Comparison of ENCODE assay signal across 1 cellular context in the genomic region with DNA sequence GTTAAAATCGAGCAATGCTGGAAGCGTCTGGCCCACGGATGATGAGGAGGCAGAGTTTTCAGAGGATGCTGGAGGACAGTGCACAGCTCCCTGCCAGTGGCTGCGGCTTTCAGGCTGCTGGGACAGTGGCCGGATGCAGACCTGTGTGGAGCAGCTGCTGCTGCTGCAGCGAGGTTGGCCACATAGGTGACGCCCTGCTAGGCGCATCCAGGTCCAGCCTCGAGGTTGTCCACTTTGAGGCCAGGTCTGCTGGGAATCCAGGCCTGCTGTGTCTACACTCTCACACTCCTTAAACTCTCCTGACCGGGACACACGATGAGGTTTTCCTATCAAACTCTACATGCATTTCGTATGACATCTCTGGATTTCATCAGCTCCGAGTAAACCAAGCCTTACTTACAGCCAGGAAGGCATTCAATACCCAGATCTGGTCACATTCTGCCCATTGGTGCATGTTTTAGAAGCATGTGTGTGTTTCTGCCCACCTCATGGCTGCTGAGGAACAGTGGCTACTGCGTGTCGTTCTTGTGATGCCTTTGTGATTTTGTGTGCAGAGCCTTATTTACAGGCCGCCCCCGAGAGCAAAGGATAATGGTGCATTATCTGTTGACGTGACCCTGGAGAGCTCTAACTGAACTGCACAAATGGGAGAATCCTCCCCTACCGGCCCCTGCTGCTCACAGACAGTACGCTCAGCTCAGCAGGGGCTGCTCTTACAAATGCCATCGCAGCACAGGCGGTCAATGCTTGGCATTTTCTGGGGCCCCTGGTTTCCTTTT.
TF ChIP-seq lines count a peak whose summit lies in the region.

No MANE protein-coding gene starts in this region.

TF ChIP-seq in GM23338, 12 proteins besides CTCF, POLR2A, EP300 and RAD21 (continued from another document):
- TF ChIP-seq, protein P1, sequence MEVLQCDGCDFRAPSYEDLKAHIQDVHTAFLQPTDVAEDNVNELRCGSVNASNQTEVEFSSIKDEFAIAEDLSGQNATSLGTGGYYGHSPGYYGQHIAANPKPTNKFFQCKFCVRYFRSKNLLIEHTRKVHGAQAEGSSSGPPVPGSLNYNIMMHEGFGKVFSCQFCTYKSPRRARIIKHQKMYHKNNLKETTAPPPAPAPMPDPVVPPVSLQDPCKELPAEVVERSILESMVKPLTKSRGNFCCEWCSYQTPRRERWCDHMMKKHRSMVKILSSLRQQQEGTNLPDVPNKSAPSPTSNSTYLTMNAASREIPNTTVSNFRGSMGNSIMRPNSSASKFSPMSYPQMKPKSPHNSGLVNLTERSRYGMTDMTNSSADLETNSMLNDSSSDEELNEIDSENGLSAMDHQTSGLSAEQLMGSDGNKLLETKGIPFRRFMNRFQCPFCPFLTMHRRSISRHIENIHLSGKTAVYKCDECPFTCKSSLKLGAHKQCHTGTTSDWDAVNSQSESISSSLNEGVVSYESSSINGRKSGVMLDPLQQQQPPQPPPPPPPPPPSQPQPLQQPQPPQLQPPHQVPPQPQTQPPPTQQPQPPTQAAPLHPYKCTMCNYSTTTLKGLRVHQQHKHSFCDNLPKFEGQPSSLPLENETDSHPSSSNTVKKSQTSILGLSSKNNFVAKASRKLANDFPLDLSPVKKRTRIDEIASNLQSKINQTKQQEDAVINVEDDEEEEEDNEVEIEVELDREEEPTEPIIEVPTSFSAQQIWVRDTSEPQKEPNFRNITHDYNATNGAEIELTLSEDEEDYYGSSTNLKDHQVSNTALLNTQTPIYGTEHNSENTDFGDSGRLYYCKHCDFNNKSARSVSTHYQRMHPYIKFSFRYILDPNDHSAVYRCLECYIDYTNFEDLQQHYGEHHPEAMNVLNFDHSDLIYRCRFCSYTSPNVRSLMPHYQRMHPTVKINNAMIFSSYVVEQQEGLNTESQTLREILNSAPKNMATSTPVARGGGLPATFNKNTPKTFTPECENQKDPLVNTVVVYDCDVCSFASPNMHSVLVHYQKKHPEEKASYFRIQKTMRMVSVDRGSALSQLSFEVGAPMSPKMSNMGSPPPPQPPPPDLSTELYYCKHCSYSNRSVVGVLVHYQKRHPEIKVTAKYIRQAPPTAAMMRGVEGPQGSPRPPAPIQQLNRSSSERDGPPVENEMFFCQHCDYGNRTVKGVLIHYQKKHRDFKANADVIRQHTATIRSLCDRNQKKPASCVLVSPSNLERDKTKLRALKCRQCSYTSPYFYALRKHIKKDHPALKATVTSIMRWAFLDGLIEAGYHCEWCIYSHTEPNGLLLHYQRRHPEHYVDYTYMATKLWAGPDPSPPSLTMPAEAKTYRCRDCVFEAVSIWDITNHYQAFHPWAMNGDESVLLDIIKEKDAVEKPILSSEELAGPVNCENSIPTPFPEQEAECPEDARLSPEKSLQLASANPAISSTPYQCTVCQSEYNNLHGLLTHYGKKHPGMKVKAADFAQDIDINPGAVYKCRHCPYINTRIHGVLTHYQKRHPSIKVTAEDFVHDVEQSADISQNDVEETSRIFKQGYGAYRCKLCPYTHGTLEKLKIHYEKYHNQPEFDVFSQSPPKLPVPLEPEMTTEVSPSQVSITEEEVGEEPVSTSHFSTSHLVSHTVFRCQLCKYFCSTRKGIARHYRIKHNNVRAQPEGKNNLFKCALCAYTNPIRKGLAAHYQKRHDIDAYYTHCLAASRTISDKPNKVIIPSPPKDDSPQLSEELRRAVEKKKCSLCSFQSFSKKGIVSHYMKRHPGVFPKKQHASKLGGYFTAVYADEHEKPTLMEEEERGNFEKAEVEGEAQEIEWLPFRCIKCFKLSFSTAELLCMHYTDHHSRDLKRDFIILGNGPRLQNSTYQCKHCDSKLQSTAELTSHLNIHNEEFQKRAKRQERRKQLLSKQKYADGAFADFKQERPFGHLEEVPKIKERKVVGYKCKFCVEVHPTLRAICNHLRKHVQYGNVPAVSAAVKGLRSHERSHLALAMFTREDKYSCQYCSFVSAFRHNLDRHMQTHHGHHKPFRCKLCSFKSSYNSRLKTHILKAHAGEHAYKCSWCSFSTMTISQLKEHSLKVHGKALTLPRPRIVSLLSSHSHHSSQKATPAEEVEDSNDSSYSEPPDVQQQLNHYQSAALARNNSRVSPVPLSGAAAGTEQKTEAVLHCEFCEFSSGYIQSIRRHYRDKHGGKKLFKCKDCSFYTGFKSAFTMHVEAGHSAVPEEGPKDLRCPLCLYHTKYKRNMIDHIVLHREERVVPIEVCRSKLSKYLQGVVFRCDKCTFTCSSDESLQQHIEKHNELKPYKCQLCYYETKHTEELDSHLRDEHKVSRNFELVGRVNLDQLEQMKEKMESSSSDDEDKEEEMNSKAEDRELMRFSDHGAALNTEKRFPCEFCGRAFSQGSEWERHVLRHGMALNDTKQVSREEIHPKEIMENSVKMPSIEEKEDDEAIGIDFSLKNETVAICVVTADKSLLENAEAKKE (CRISPR knock-in tag; IDR thresholded peaks at IDR 0.05) = no peak
- TF ChIP-seq, protein P2, sequence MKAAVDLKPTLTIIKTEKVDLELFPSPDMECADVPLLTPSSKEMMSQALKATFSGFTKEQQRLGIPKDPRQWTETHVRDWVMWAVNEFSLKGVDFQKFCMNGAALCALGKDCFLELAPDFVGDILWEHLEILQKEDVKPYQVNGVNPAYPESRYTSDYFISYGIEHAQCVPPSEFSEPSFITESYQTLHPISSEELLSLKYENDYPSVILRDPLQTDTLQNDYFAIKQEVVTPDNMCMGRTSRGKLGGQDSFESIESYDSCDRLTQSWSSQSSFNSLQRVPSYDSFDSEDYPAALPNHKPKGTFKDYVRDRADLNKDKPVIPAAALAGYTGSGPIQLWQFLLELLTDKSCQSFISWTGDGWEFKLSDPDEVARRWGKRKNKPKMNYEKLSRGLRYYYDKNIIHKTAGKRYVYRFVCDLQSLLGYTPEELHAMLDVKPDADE (IDR thresholded peaks at IDR 0.05) = no peak
- no peak for TF ChIP-seq EZH2phosphoT487 (IDR thresholded peaks at IDR 0.05; ENCODE audit: unreplicated experiment)
- no peak for TF ChIP-seq JUNB (IDR thresholded peaks at IDR 0.05; ENCODE audit: unreplicated experiment)
- no peak for TF ChIP-seq NANOG (IDR thresholded peaks at IDR 0.05; ENCODE audit: borderline replicate concordance)
- TF ChIP-seq CREB1 (CRISPR knock-in tag; IDR thresholded peaks at IDR 0.05; ENCODE audit: low read depth) = no peak
- TF ChIP-seq STAT1 (IDR thresholded peaks at IDR 0.05; ENCODE audit: unreplicated experiment) = no peak
- TF ChIP-seq ZNF114 (CRISPR knock-in tag; IDR thresholded peaks at IDR 0.05) = no peak
- no peak for TF ChIP-seq EZH2 (IDR thresholded peaks at IDR 0.05; ENCODE audit: low read depth, unreplicated experiment)
- TF ChIP-seq POLR2AphosphoS5 (IDR thresholded peaks at IDR 0.05; ENCODE audit: low read depth) = no peak
